1 cellular context compared by ENCODE assay signal in genomic region chr5:67809589-67809988, GRCh38.
TF ChIP-seq lines count a peak whose summit lies in the region.

No MANE protein-coding gene starts in this region.

TF ChIP-seq in GM12878, 131 proteins besides CTCF, POLR2A, EP300 and RAD21 (continued from another document):
- TF ChIP-seq ZBTB40 (IDR thresholded peaks at IDR 0.05; ENCODE audit: borderline replicate concordance): no peak
- peak; percentile 90 for TF ChIP-seq BCL11A (IDR thresholded peaks at IDR 0.05; ENCODE audit: low read depth, low read length)
- no peak for TF ChIP-seq ATF3 (IDR thresholded peaks at IDR 0.05; ENCODE audit: borderline replicate concordance, extremely low read depth, low read depth, low read length)
- peak; percentile 74 for TF ChIP-seq SMAD1 (IDR thresholded peaks at IDR 0.05; ENCODE audit: low read depth, partially characterized antibody)
- peak; percentile 74 for TF ChIP-seq CUX1 (IDR thresholded peaks at IDR 0.05; ENCODE audit: insufficient replicate concordance, low read depth, low read length)
- TF ChIP-seq RELB (IDR thresholded peaks at IDR 0.05; ENCODE audit: low read depth): peak; percentile 65
- TF ChIP-seq MLLT1 (IDR thresholded peaks at IDR 0.05): peak; percentile 68; the same call in 1 of the 2 replicates
- TF ChIP-seq FOXM1 (IDR thresholded peaks at IDR 0.05; ENCODE audit: low read depth, low read length): peak; percentile 60; the same call in 1 of the 2 replicates
- peak; percentile 58; the same call in 1 of the 2 replicates for TF ChIP-seq TCF12 (IDR thresholded peaks at IDR 0.05; ENCODE audit: low read depth, low read length)
- TF ChIP-seq BHLHE40 (IDR thresholded peaks at IDR 0.05; ENCODE audit: borderline replicate concordance in 1 of 2, low read depth in 2 of 2, low read length in 1 of 2): peak; percentile 50 to 64; a peak in 2 of 4 replicates
- TF ChIP-seq CBFB (IDR thresholded peaks at IDR 0.05; ENCODE audit: low read depth): peak; percentile 71
- peak; percentile 79; the same call in 1 of the 2 replicates for TF ChIP-seq TBL1XR1 (IDR thresholded peaks at IDR 0.05; ENCODE audit: low read depth, low read length)
- no peak for TF ChIP-seq MEF2A (IDR thresholded peaks at IDR 0.05; ENCODE audit: insufficient read depth, low read depth, low read length)
- TF ChIP-seq GATAD2B (conservative IDR thresholded peaks at IDR 0.05; ENCODE audit: low read depth): 0 out of 2 replicates have a peak, but pooled peaks have one; percentile 43
- peak; percentile 96 for TF ChIP-seq MTA2 (IDR thresholded peaks at IDR 0.05; ENCODE audit: low read depth)
- peak; percentile 31; the same call in 1 of the 3 replicates for TF ChIP-seq POU2F2 (IDR thresholded peaks at IDR 0.05; ENCODE audit: borderline replicate concordance, low read depth, low read length)
- TF ChIP-seq EZH2 (IDR thresholded peaks at IDR 0.05; ENCODE audit: borderline replicate concordance, control insufficient read depth, low read depth, low read length): no peak
- TF ChIP-seq SKIL (IDR thresholded peaks at IDR 0.05; ENCODE audit: low read depth, poor library complexity, severe bottlenecking): peak; percentile 85
- TF ChIP-seq CREM (IDR thresholded peaks at IDR 0.05; ENCODE audit: low read depth): peak; percentile 23; the same call in 1 of the 2 replicates
- no peak for TF ChIP-seq SIN3A (IDR thresholded peaks at IDR 0.05; ENCODE audit: low read depth, low read length)
- TF ChIP-seq IKZF2 (IDR thresholded peaks at IDR 0.05): peak; percentile 76 to 89
